8 cellular contexts compared by ENCODE assay signal in genomic region chr2:219029829-219030165, GRCh38. TPM values are rescaled to one million over a fixed set of nuclear protein-coding genes. Genes with fewer than 3 reads are reported as not detected.
DNase-seq lines count a peak whose midpoint lies in the region; ATAC-seq and TF ChIP-seq lines count a peak whose summit lies in the region.

No MANE protein-coding gene starts in this region.

- H3K27me3 ChIP-seq in HL-60 (ENCODE audit: insufficient read depth, poor library complexity, severe bottlenecking) (peaks cover 25% of the 10 kb centered on the region), NT2/D1 (ENCODE audit: insufficient read depth, insufficient read length) (peaks cover 11% of the 10 kb centered on the region)
- peaks cover 0 to 3% of the 10 kb centered on the region in 2 donors for H3K27me3 ChIP-seq in naive thymus-derived CD4-positive, alpha-beta T cell (ENCODE audit: control insufficient read depth in 2 of 2, insufficient read depth in 2 of 2, low read length in 2 of 2)

- H3K9ac ChIP-seq in NT2/D1 (ENCODE audit: insufficient read length, low read depth): no peak overlapping the region

- H3K27ac Mint-ChIP-seq in naive thymus-derived CD4-positive, alpha-beta T cell: peak overlapping the region in 1 of 9 donors; percentile 14

- H3K27me3 Mint-ChIP-seq in naive thymus-derived CD4-positive, alpha-beta T cell: peaks cover 21 to 41% (median 28%) of the 10 kb centered on the region in 5 donors

- intact Hi-C loops in naive thymus-derived CD4-positive, alpha-beta T cell (cut with micrococcal nuclease): loop anchor here (1.0 kb wide), 4 partner anchors 29 to 176 kb away; no protein-coding TSS in a partner anchor

- H3K4me3 Mint-ChIP-seq in naive thymus-derived CD4-positive, alpha-beta T cell: no peak overlapping the region

- CTCF ChIA-PET in naive thymus-derived CD4-positive, alpha-beta T cell (lab: Charles Lee): interaction anchor here (0.7 to 2.5 kb wide), 11 partner anchors 11 to 318 kb away, joined by 3 to 12 read pairs (median 4); partner anchors contain the start of gene CFAP65

- no peaks in the 10 kb centered on the region for H3K9me3 ChIP-seq in NT2/D1 (ENCODE audit: insufficient read depth, low read length)
- no peaks in the 10 kb centered on the region for H3K9me3 ChIP-seq in naive thymus-derived CD4-positive, alpha-beta T cell (ENCODE audit: control insufficient read depth in 2 of 3, low read length in 3 of 3)

- H3K36me3 ChIP-seq in NT2/D1 (ENCODE audit: insufficient read depth, insufficient read length, low read length): no peaks in the 10 kb centered on the region
- H3K36me3 ChIP-seq in naive thymus-derived CD4-positive, alpha-beta T cell (ENCODE audit: control insufficient read depth in 2 of 3, insufficient read depth in 3 of 3, low read length in 3 of 3): no peaks in the 10 kb centered on the region

- peak; percentile 86 for ATAC-seq in GM18868 (IDR thresholded peaks at IDR 0.05; ENCODE audit: unreplicated experiment)
- peak; percentile 90 for ATAC-seq in naive thymus-derived CD4-positive, alpha-beta T cell

- peak; percentile 94 for TF ChIP-seq CTCF in HL-60 (IDR thresholded peaks at IDR 0.05; ENCODE audit: insufficient read depth, low read length)

- peaks cover 2% of the 10 kb centered on the region for H3K4me1 ChIP-seq in NT2/D1 (ENCODE audit: insufficient read depth, insufficient read length)
- no peaks in the 10 kb centered on the region for H3K4me1 ChIP-seq in naive thymus-derived CD4-positive, alpha-beta T cell (ENCODE audit: control insufficient read depth in 2 of 2, insufficient read depth in 2 of 2, low read length in 2 of 2)

- no peak overlapping the region for H3K4me3 ChIP-seq in HL-60 (replicated peaks; ENCODE audit: insufficient read depth, low read length)
- no peak overlapping the region for H3K4me3 ChIP-seq in NT2/D1 (ENCODE audit: insufficient read length, low read depth)
- no peak overlapping the region for H3K4me3 ChIP-seq in naive thymus-derived CD4-positive, alpha-beta T cell (ENCODE audit: low read length)

- no peaks in the 10 kb centered on the region for H3K36me3 Mint-ChIP-seq in naive thymus-derived CD4-positive, alpha-beta T cell

- POLR2A ChIA-PET in naive thymus-derived CD4-positive, alpha-beta T cell (lab: Charles Lee): no interaction called here

- DNase-seq in AG08395 (ENCODE audit: low spot score) (peak; percentile 90), HL-60 (ENCODE audit: low read depth in 1 of 2, low spot score in 1 of 2) (peak; percentile 52 to 68), NT2/D1 (ENCODE audit: low read depth, low spot score) (peak; percentile 67), erythroblast (lab: John Stamatoyannopoulos, UW) (peak; percentile 72 to 88)
- DNase-seq in activated CD8-positive, alpha-beta memory T cell treated with anti-CD3 and anti-CD28 coated beads, Interleukin-2, amount 50 U/mL, for 24 hours (ENCODE audit: extremely low read depth): peak; percentile 42
- peak; percentile 60 to 79 (median 71) for DNase-seq in naive thymus-derived CD4-positive, alpha-beta T cell
- peak; percentile 33 to 59 for DNase-seq in stimulated activated CD8-positive, alpha-beta memory T cell treated with anti-CD3 and anti-CD28 coated beads, Interleukin-7, amount 100 ng/mL, for 48 hours (ENCODE audit: extremely low read depth in 1 of 2, low read depth in 1 of 2)

- H3K27ac ChIP-seq in HL-60 (replicated peaks): no peak overlapping the region
- no peak overlapping the region for H3K27ac ChIP-seq in naive thymus-derived CD4-positive, alpha-beta T cell (ENCODE audit: low read depth, low read length)

- no peak for TF ChIP-seq POLR2A in erythroblast (IDR thresholded peaks at IDR 0.05; ENCODE audit: low read length)

- no peaks in the 10 kb centered on the region for H3K4me1 Mint-ChIP-seq in naive thymus-derived CD4-positive, alpha-beta T cell

- no peaks in the 10 kb centered on the region for H3K9me3 Mint-ChIP-seq in naive thymus-derived CD4-positive, alpha-beta T cell

RNA-seq across cellular contexts. Expression of gene CFAP65, which starts 11.5 kb away (rescaled TPM):
- total RNA-seq in naive thymus-derived CD4-positive, alpha-beta T cell: not detected
- not detected for polyA plus RNA-seq in naive thymus-derived CD4-positive, alpha-beta T cell

RNA-seq across cellular contexts. Expression of gene IHH, which starts 30.9 kb away (rescaled TPM):
- under 1 TPM in 2 of 5 experiments, not detected in 3; 0.17 to 0.24 TPM for total RNA-seq in naive thymus-derived CD4-positive, alpha-beta T cell
- polyA plus RNA-seq in naive thymus-derived CD4-positive, alpha-beta T cell: not detected

RNA-seq across cellular contexts. Expression of gene CRYBA2, which starts 36.6 kb away (rescaled TPM):
- not detected for total RNA-seq in naive thymus-derived CD4-positive, alpha-beta T cell
- polyA plus RNA-seq in naive thymus-derived CD4-positive, alpha-beta T cell: not detected

RNA-seq across cellular contexts. Expression of gene FEV, which starts 44.8 kb away (rescaled TPM):
- total RNA-seq in naive thymus-derived CD4-positive, alpha-beta T cell: not detected
- not detected for polyA plus RNA-seq in naive thymus-derived CD4-positive, alpha-beta T cell
